12 cellular contexts compared by ENCODE assay signal in the genomic region with DNA sequence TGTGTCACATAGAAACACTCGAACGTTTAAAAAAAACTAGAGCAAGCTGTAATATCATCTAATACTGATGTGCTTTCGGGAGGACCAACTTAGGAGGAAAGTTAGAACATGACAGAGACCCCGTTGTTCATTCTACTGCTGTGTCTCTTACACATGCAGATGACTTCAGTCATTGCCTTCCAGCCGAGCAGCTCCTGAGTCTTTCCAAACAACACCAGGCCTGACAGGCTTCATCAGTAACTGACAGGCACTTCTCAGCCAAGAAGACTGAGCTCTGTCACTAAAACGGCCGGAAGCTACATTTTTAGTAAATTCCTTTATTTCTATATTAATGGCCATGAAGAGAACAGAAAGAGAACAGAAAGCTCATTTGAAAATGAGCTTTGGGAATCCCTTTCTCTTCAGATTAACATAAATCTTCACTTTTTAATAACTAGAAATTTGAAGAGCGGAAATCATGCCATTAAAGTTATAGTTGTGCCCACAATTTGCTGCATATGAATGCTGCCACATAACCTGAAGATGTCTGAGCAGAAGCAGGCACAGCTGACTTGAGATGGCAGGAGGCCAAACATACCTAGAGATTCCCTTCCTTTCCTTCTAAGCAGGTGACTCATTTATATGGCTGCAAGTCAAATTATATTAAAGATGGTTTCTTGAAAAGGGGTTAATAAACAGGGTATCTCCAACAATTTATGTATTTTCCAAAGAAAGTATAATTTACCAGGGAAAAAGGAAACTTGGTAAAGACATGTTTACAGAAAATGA.
A peak's percentile ranks its signal among the peaks of the same experiment; 100 is the strongest.
DNase-seq lines count a peak whose midpoint lies in the region; ATAC-seq and TF ChIP-seq lines count a peak whose summit lies in the region.
"Had no signal": no experiment of that assay in that cellular context is flagged by ENCODE, and none has a peak within 500 bp of the region (broad histone marks: within the 10 kb centered on the region; RNA-seq: fewer than 3 reads in every experiment).

No MANE protein-coding gene starts in this region.

- no peak overlapping the region for H3K27ac Mint-ChIP-seq in Calu3 (ENCODE audit: unreplicated experiment)
- H3K27ac Mint-ChIP-seq in activated naive CD4-positive, alpha-beta T cell treated with anti-CD3 and anti-CD28 coated beads, Interleukin-2, amount 10 ng/mL, durations not matched to agents 7 days and 5 days = no peak overlapping the region
- H3K27ac Mint-ChIP-seq in nephron progenitor cell = no peak overlapping the region
- H3K27ac Mint-ChIP-seq in activated naive CD4-positive, alpha-beta T cell treated with anti-CD3 and anti-CD28 coated beads, Interleukin-2, amount 50 U/mL, for 72 hours = no peak overlapping the region
- H3K27ac Mint-ChIP-seq: mesothelial cell of epicardium had no signal

- BruUV-seq in Calu3 (replicated peaks; lab: Mats Ljungman, UMichigan) = no TSS peak

- H3K4me1 Mint-ChIP-seq in Calu3 (ENCODE audit: low read depth, unreplicated experiment) (no peaks in the 10 kb centered on the region), nephron progenitor cell (no peaks in the 10 kb centered on the region)
- no peaks in the 10 kb centered on the region for H3K4me1 Mint-ChIP-seq in activated naive CD4-positive, alpha-beta T cell treated with anti-CD3 and anti-CD28 coated beads, Interleukin-2, amount 10 ng/mL, durations not matched to agents 7 days and 5 days

- TF ChIP-seq CTCF in Calu3 (IDR thresholded peaks at IDR 0.05; ENCODE audit: unreplicated experiment) (no peak), nephron progenitor cell (IDR thresholded peaks at IDR 0.05) (no peak)

- no peaks in the 10 kb centered on the region for H3K27me3 ChIP-seq in Karpas-422 (ENCODE audit: low read length)

- no peaks in the 10 kb centered on the region for H4K20me1 ChIP-seq in Karpas-422 (ENCODE audit: insufficient read depth, low read depth, low read length)

- no peak overlapping the region for H3K4me3 Mint-ChIP-seq in Calu3 (ENCODE audit: low read depth, unreplicated experiment)
- no peak overlapping the region for H3K4me3 Mint-ChIP-seq in activated naive CD4-positive, alpha-beta T cell treated with anti-CD3 and anti-CD28 coated beads, Interleukin-2, amount 10 ng/mL, durations not matched to agents 7 days and 5 days
- no peak overlapping the region for H3K4me3 Mint-ChIP-seq in nephron progenitor cell
- H3K4me3 Mint-ChIP-seq: mesothelial cell of epicardium had no signal

- H3K4me3 ChIP-seq in Karpas-422 (ENCODE audit: low read length) = peak overlapping the region; percentile 5; the same call in 1 of the 2 replicates

- H2AFZ ChIP-seq in Karpas-422 (ENCODE audit: low read length) = no peak overlapping the region

- no peaks in the 10 kb centered on the region for H3K9me2 ChIP-seq in Karpas-422 (replicated peaks; ENCODE audit: insufficient read depth, low read length)

- H3K4me1 ChIP-seq in Karpas-422 (ENCODE audit: low read length) = peaks cover 55% of the 10 kb centered on the region

- peak overlapping the region; percentile 49 for H3K4me2 ChIP-seq in Karpas-422 (ENCODE audit: low read depth, low read length, poor library complexity, severe bottlenecking)

- H3K9me3 Mint-ChIP-seq in Calu3 (ENCODE audit: low read depth, unreplicated experiment) (no peaks in the 10 kb centered on the region), nephron progenitor cell (no peaks in the 10 kb centered on the region)
- H3K9me3 Mint-ChIP-seq in activated naive CD4-positive, alpha-beta T cell treated with anti-CD3 and anti-CD28 coated beads, Interleukin-2, amount 10 ng/mL, durations not matched to agents 7 days and 5 days = no peaks in the 10 kb centered on the region
- no peaks in the 10 kb centered on the region for H3K9me3 Mint-ChIP-seq in activated naive CD4-positive, alpha-beta T cell treated with anti-CD3 and anti-CD28 coated beads, Interleukin-2, amount 50 U/mL, for 72 hours
- H3K9me3 Mint-ChIP-seq: mesothelial cell of epicardium had no signal

- H3K27me3 Mint-ChIP-seq in Calu3 (ENCODE audit: unreplicated experiment) = no peaks in the 10 kb centered on the region
- no peaks in the 10 kb centered on the region for H3K27me3 Mint-ChIP-seq in activated naive CD4-positive, alpha-beta T cell treated with anti-CD3 and anti-CD28 coated beads, Interleukin-2, amount 10 ng/mL, durations not matched to agents 7 days and 5 days
- H3K27me3 Mint-ChIP-seq in nephron progenitor cell (ENCODE audit: low read depth, poor library complexity) = no peaks in the 10 kb centered on the region

- DNase-seq in Calu3 = peak; percentile 42
- DNase-seq in Karpas-422 = peak; percentile 82
- DNase-seq in caudate nucleus (lab: John Stamatoyannopoulos, UW) = peak in 45 of 61 donors; percentile 1 to 75 (median 34)
- DNase-seq in kidney glomerular epithelial cell (lab: John Stamatoyannopoulos, UW) = peak; percentile 63
- DNase-seq in activated naive CD4-positive, alpha-beta T cell treated with anti-CD3 and anti-CD28 coated beads, Interleukin-2, amount 10 ng/mL, durations not matched to agents 7 days and 5 days = no peak
- DNase-seq in HK-2 (ENCODE audit: unreplicated experiment) = no peak
- DNase-seq in nephron progenitor cell = no peak
- DNase-seq in activated naive CD4-positive, alpha-beta T cell treated with anti-CD3 and anti-CD28 coated beads, Interleukin-2, amount 50 U/mL, for 72 hours (ENCODE audit: low spot score in 2 of 2) = no peak
- DNase-seq: activated CD4-positive, alpha-beta T cell treated with anti-CD3 and anti-CD28 coated beads for 1 hour; activated naive CD4-positive, alpha-beta T cell treated with anti-CD3 and anti-CD28 coated beads, Interleukin-2, amount 50 U/mL, for 16 hours; NCI-H1694 had no signal

- H3K9ac ChIP-seq in Karpas-422 (ENCODE audit: low read length) = peak overlapping the region; percentile 21

- ATAC-seq in activated naive CD4-positive, alpha-beta T cell treated with anti-CD3 and anti-CD28 coated beads, Interleukin-2, amount 50 U/mL, for 72 hours = no peak

- intact Hi-C loops in Calu3 (cut with micrococcal nuclease; ENCODE audit: unreplicated experiment) = no loop called here

- H3K27ac ChIP-seq in Karpas-422 (ENCODE audit: low read length) (peak overlapping the region; percentile 73), caudate nucleus (ENCODE audit: low read depth, low read length) (peak overlapping the region; percentile 53)

- no peaks in the 10 kb centered on the region for H3K9me3 ChIP-seq in Karpas-422 (ENCODE audit: low read length)

- CTCF ChIA-PET in Calu3 (lab: Charles Lee) = no interaction called here
- CTCF ChIA-PET in activated naive CD4-positive, alpha-beta T cell treated with anti-CD3 and anti-CD28 coated beads, Interleukin-2, amount 10 ng/mL, durations not matched to agents 7 days and 5 days (lab: Charles Lee) = no interaction called here

- H3K79me2 ChIP-seq in Karpas-422 (ENCODE audit: low read length) = peaks cover 14% of the 10 kb centered on the region; the same call in 1 of the 2 replicates

- H3K36me3 ChIP-seq in Karpas-422 (ENCODE audit: insufficient read depth, low read length) = peaks cover 11% of the 10 kb centered on the region; the same call in 1 of the 2 replicates

- no peaks in the 10 kb centered on the region for H3K36me3 Mint-ChIP-seq in Calu3 (ENCODE audit: insufficient read depth, unreplicated experiment)
- H3K36me3 Mint-ChIP-seq in activated naive CD4-positive, alpha-beta T cell treated with anti-CD3 and anti-CD28 coated beads, Interleukin-2, amount 10 ng/mL, durations not matched to agents 7 days and 5 days = peaks cover 7% of the 10 kb centered on the region
- H3K36me3 Mint-ChIP-seq in nephron progenitor cell (ENCODE audit: low read depth) = peaks cover 6% of the 10 kb centered on the region
- peaks cover 0 to 7% of the 10 kb centered on the region in 2 donors for H3K36me3 Mint-ChIP-seq in activated naive CD4-positive, alpha-beta T cell treated with anti-CD3 and anti-CD28 coated beads, Interleukin-2, amount 50 U/mL, for 72 hours

Comparison
In these comparisons a context has a peak if more than half of its experiments do, and no peak if none do; other contexts are left out.
1. DNase-seq: peak in Calu3 (single experiment), Karpas-422 (single experiment), caudate nucleus (45 of 61) and kidney glomerular epithelial cell (single experiment); none in activated naive CD4-positive, alpha-beta T cell treated with anti-CD3 and anti-CD28 coated beads, Interleukin-2, amount 10 ng/mL, durations not matched to agents 7 days and 5 days (single experiment), HK-2 (single experiment), nephron progenitor cell (single experiment) and activated naive CD4-positive, alpha-beta T cell treated with anti-CD3 and anti-CD28 coated beads, Interleukin-2, amount 50 U/mL, for 72 hours (0 of 2).